ENCODE assay signal across 11 cellular contexts in genomic region chr5:176901260-176902101, GRCh38. TPM values are rescaled to one million over a fixed set of nuclear protein-coding genes. Genes with fewer than 3 reads are reported as not detected.
DNase-seq lines count a peak whose midpoint lies in the region; ATAC-seq lines count a peak whose summit lies in the region.
"Had no signal": no experiment of that assay in that cellular context is flagged by ENCODE, and none has a peak within 500 bp of the region (broad histone marks: within the 10 kb centered on the region; RNA-seq: fewer than 3 reads in every experiment).

No MANE protein-coding gene starts in this region.

- ATAC-seq in HG03342 (IDR thresholded peaks at IDR 0.05; ENCODE audit: unreplicated experiment): peak; percentile 79
- peak; percentile 96 for ATAC-seq in stimulated activated naive CD8-positive, alpha-beta T cell treated with anti-CD3 and anti-CD28 coated beads, Interleukin-15, amount 100 ng/mL, for 72 hours
- no peak for ATAC-seq in GM19397 (IDR thresholded peaks at IDR 0.05; ENCODE audit: unreplicated experiment)

- no peaks in the 10 kb centered on the region for H3K27me3 Mint-ChIP-seq in activated naive CD4-positive, alpha-beta T cell treated with anti-CD3 and anti-CD28 coated beads for 36 hours (ENCODE audit: low read depth)
- H3K27me3 Mint-ChIP-seq in activated naive CD4-positive, alpha-beta T cell treated with anti-CD3 and anti-CD28 coated beads, Interleukin-2, amount 10 ng/mL, durations not matched to agents 7 days and 5 days: peaks cover 7% of the 10 kb centered on the region
- H3K27me3 Mint-ChIP-seq in activated naive CD8-positive, alpha-beta T cell treated with anti-CD3 and anti-CD28 coated beads for 36 hours: no peaks in the 10 kb centered on the region
- H3K27me3 Mint-ChIP-seq in stimulated activated naive CD8-positive, alpha-beta T cell treated with anti-CD3 and anti-CD28 coated beads, Interleukin-15, amount 100 ng/mL, for 72 hours: peaks cover 12% of the 10 kb centered on the region

- intact Hi-C loops in activated naive CD4-positive, alpha-beta T cell treated with anti-CD3 and anti-CD28 coated beads for 36 hours (cut with micrococcal nuclease): loop anchor here (5.0 kb wide), 1 partner anchor 244 kb away; no protein-coding TSS in a partner anchor
- intact Hi-C loops in posterior vena cava (cut with DNase I): no loop called here

- no peak overlapping the region for H3K4me3 Mint-ChIP-seq in activated naive CD4-positive, alpha-beta T cell treated with anti-CD3 and anti-CD28 coated beads for 36 hours
- H3K4me3 Mint-ChIP-seq in activated naive CD4-positive, alpha-beta T cell treated with anti-CD3 and anti-CD28 coated beads, Interleukin-2, amount 10 ng/mL, durations not matched to agents 7 days and 5 days: no peak overlapping the region
- no peak overlapping the region for H3K4me3 Mint-ChIP-seq in activated naive CD8-positive, alpha-beta T cell treated with anti-CD3 and anti-CD28 coated beads for 36 hours
- H3K4me3 Mint-ChIP-seq in stimulated activated naive CD8-positive, alpha-beta T cell treated with anti-CD3 and anti-CD28 coated beads, Interleukin-15, amount 100 ng/mL, for 72 hours: peak overlapping the region; percentile 11 to 24

- H3K36me3 Mint-ChIP-seq in activated naive CD4-positive, alpha-beta T cell treated with anti-CD3 and anti-CD28 coated beads for 36 hours (ENCODE audit: low read depth): peaks cover 17% of the 10 kb centered on the region
- peaks cover 34% of the 10 kb centered on the region for H3K36me3 Mint-ChIP-seq in activated naive CD4-positive, alpha-beta T cell treated with anti-CD3 and anti-CD28 coated beads, Interleukin-2, amount 10 ng/mL, durations not matched to agents 7 days and 5 days
- peaks cover 29% of the 10 kb centered on the region for H3K36me3 Mint-ChIP-seq in activated naive CD8-positive, alpha-beta T cell treated with anti-CD3 and anti-CD28 coated beads for 36 hours

- DNase-seq in activated naive CD4-positive, alpha-beta T cell treated with anti-CD3 and anti-CD28 coated beads for 36 hours: peak; percentile 42
- no peak for DNase-seq in activated naive CD4-positive, alpha-beta T cell treated with anti-CD3 and anti-CD28 coated beads, Interleukin-2, amount 10 ng/mL, durations not matched to agents 7 days and 5 days
- peak; percentile 10 for DNase-seq in activated naive CD8-positive, alpha-beta T cell treated with anti-CD3 and anti-CD28 coated beads for 36 hours
- DNase-seq in stimulated activated naive CD8-positive, alpha-beta T cell treated with anti-CD3 and anti-CD28 coated beads, Interleukin-15, amount 100 ng/mL, for 72 hours: peak in 1 of 2 donors; percentile 42
- DNase-seq in HuH-7.5 (ENCODE audit: low spot score): no peak
- DNase-seq in posterior vena cava (ENCODE audit: low spot score): no peak
- DNase-seq: NCI-H510A had no signal

- H3K9me3 Mint-ChIP-seq in activated naive CD4-positive, alpha-beta T cell treated with anti-CD3 and anti-CD28 coated beads for 36 hours: peaks cover 2% of the 10 kb centered on the region
- no peaks in the 10 kb centered on the region for H3K9me3 Mint-ChIP-seq in activated naive CD4-positive, alpha-beta T cell treated with anti-CD3 and anti-CD28 coated beads, Interleukin-2, amount 10 ng/mL, durations not matched to agents 7 days and 5 days
- H3K9me3 Mint-ChIP-seq in activated naive CD8-positive, alpha-beta T cell treated with anti-CD3 and anti-CD28 coated beads for 36 hours: no peaks in the 10 kb centered on the region
- no peaks in the 10 kb centered on the region for H3K9me3 Mint-ChIP-seq in stimulated activated naive CD8-positive, alpha-beta T cell treated with anti-CD3 and anti-CD28 coated beads, Interleukin-15, amount 100 ng/mL, for 72 hours

- H3K4me1 Mint-ChIP-seq in activated naive CD4-positive, alpha-beta T cell treated with anti-CD3 and anti-CD28 coated beads for 36 hours (ENCODE audit: low read depth): peaks cover 49% of the 10 kb centered on the region
- peaks cover 27% of the 10 kb centered on the region for H3K4me1 Mint-ChIP-seq in activated naive CD4-positive, alpha-beta T cell treated with anti-CD3 and anti-CD28 coated beads, Interleukin-2, amount 10 ng/mL, durations not matched to agents 7 days and 5 days
- peaks cover 38% of the 10 kb centered on the region for H3K4me1 Mint-ChIP-seq in activated naive CD8-positive, alpha-beta T cell treated with anti-CD3 and anti-CD28 coated beads for 36 hours
- peaks cover 62% of the 10 kb centered on the region for H3K4me1 Mint-ChIP-seq in stimulated activated naive CD8-positive, alpha-beta T cell treated with anti-CD3 and anti-CD28 coated beads, Interleukin-15, amount 100 ng/mL, for 72 hours

- CTCF ChIA-PET in activated naive CD4-positive, alpha-beta T cell treated with anti-CD3 and anti-CD28 coated beads for 36 hours (lab: Charles Lee): interaction anchor here (0.7 to 1.8 kb wide), 3 partner anchors 101 to 241 kb away, joined by 3 to 7 read pairs (median 4); partner anchors contain the start of gene UIMC1
- CTCF ChIA-PET in activated naive CD4-positive, alpha-beta T cell treated with anti-CD3 and anti-CD28 coated beads, Interleukin-2, amount 10 ng/mL, durations not matched to agents 7 days and 5 days (lab: Charles Lee): interaction anchor here (2.3 kb wide), 1 partner anchor 241 kb away, joined by 8 read pairs; no protein-coding TSS in a partner anchor

- H3K27ac Mint-ChIP-seq in activated naive CD4-positive, alpha-beta T cell treated with anti-CD3 and anti-CD28 coated beads for 36 hours: peak overlapping the region; percentile 81
- H3K27ac Mint-ChIP-seq in activated naive CD4-positive, alpha-beta T cell treated with anti-CD3 and anti-CD28 coated beads, Interleukin-2, amount 10 ng/mL, durations not matched to agents 7 days and 5 days: no peak overlapping the region
- peak overlapping the region; percentile 75 for H3K27ac Mint-ChIP-seq in activated naive CD8-positive, alpha-beta T cell treated with anti-CD3 and anti-CD28 coated beads for 36 hours
- H3K27ac Mint-ChIP-seq in stimulated activated naive CD8-positive, alpha-beta T cell treated with anti-CD3 and anti-CD28 coated beads, Interleukin-15, amount 100 ng/mL, for 72 hours: peak overlapping the region in 1 of 2 donors; percentile 62

RNA-seq across cellular contexts. Expression of gene HK3, which starts 2.3 kb away (rescaled TPM):
- total RNA-seq in activated naive CD4-positive, alpha-beta T cell treated with anti-CD3 and anti-CD28 coated beads for 36 hours: not detected
- total RNA-seq in activated naive CD8-positive, alpha-beta T cell treated with anti-CD3 and anti-CD28 coated beads for 36 hours: not detected
- 10 to 100 TPM; 16.9 to 36.2 TPM for total RNA-seq in posterior vena cava
- total RNA-seq: fibroblast of lung, myocyte had no signal

Comparison
In these comparisons a context has a peak if more than half of its experiments do, and no peak if none do; other contexts are left out.
1. DNase-seq: peak in activated naive CD4-positive, alpha-beta T cell treated with anti-CD3 and anti-CD28 coated beads for 36 hours (single experiment) and activated naive CD8-positive, alpha-beta T cell treated with anti-CD3 and anti-CD28 coated beads for 36 hours (single experiment); none in activated naive CD4-positive, alpha-beta T cell treated with anti-CD3 and anti-CD28 coated beads, Interleukin-2, amount 10 ng/mL, durations not matched to agents 7 days and 5 days (single experiment), HuH-7.5 (single experiment) and posterior vena cava (single experiment).
2. H3K4me3 Mint-ChIP-seq: peak in stimulated activated naive CD8-positive, alpha-beta T cell treated with anti-CD3 and anti-CD28 coated beads, Interleukin-15, amount 100 ng/mL, for 72 hours (2 of 2); none in activated naive CD4-positive, alpha-beta T cell treated with anti-CD3 and anti-CD28 coated beads for 36 hours (single experiment), activated naive CD4-positive, alpha-beta T cell treated with anti-CD3 and anti-CD28 coated beads, Interleukin-2, amount 10 ng/mL, durations not matched to agents 7 days and 5 days (single experiment) and activated naive CD8-positive, alpha-beta T cell treated with anti-CD3 and anti-CD28 coated beads for 36 hours (single experiment).
3. RNA of gene HK3, which starts 2.3 kb away (total RNA-seq): 16.9 to 36.2 TPM in posterior vena cava; not detected in activated naive CD8-positive, alpha-beta T cell treated with anti-CD3 and anti-CD28 coated beads for 36 hours and not detected in activated naive CD4-positive, alpha-beta T cell treated with anti-CD3 and anti-CD28 coated beads for 36 hours; every median in the first group is over 10 times any median in the second.